In genomic region chr7:157719705-157720655, GRCh38 we compare ENCODE assay signal across 14 cellular contexts.
DNase-seq lines count a peak whose midpoint lies in the region; ATAC-seq and TF ChIP-seq lines count a peak whose summit lies in the region.
"Had no signal": no experiment of that assay in that cellular context is flagged by ENCODE, and none has a peak within 500 bp of the region (broad histone marks: within the 10 kb centered on the region; RNA-seq: fewer than 3 reads in every experiment).

No MANE protein-coding gene starts in this region.

- TF ChIP-seq CTCF in nephron progenitor cell (IDR thresholded peaks at IDR 0.05) (no peak), sigmoid colon (IDR thresholded peaks at IDR 0.05) (no peak)

- DNase-seq in activated naive CD4-positive, alpha-beta T cell treated with anti-CD3 and anti-CD28 coated beads for 36 hours = no peak
- DNase-seq in H7 = peak; percentile 47
- no peak for DNase-seq in nephron progenitor cell
- DNase-seq in sigmoid colon = peak; percentile 58
- DNase-seq in activated CD4-positive, alpha-beta T cell treated with anti-CD3 and anti-CD28 coated beads, Interleukin-2, amount 50 U/mL, for 48 hours = no peak
- DNase-seq: BE2C; CD4-positive, alpha-beta memory T cell; DMS79; GOT3 had no signal

- H3K36me3 Mint-ChIP-seq in activated naive CD4-positive, alpha-beta T cell treated with anti-CD3 and anti-CD28 coated beads, Interleukin-2, amount 50 U/mL, for 24 hours = no peaks in the 10 kb centered on the region
- H3K36me3 Mint-ChIP-seq in activated naive CD4-positive, alpha-beta T cell treated with anti-CD3 and anti-CD28 coated beads for 36 hours (ENCODE audit: low read depth) = no peaks in the 10 kb centered on the region
- H3K36me3 Mint-ChIP-seq in nephron progenitor cell (ENCODE audit: low read depth) = no peaks in the 10 kb centered on the region
- H3K36me3 Mint-ChIP-seq: CD4-positive, alpha-beta memory T cell had no signal

- H3K36me3 ChIP-seq in H7 (replicated peaks; ENCODE audit: control insufficient read depth, insufficient read depth, low read length) (no peaks in the 10 kb centered on the region), sigmoid colon (no peaks in the 10 kb centered on the region)
- H3K36me3 ChIP-seq: BE2C, HAP-1 had no signal

- CTCF ChIA-PET in activated naive CD4-positive, alpha-beta T cell treated with anti-CD3 and anti-CD28 coated beads for 36 hours (lab: Charles Lee) = no interaction called here

- H3K4me3 ChIP-seq in H7 (ENCODE audit: insufficient read depth, low read depth, low read length) = no peak overlapping the region
- H3K4me3 ChIP-seq in sigmoid colon = no peak overlapping the region
- H3K4me3 ChIP-seq: GM12878, HAP-1 had no signal

- H3K27me3 ChIP-seq in H7 (ENCODE audit: control insufficient read depth, insufficient read depth, low read length) = no peaks in the 10 kb centered on the region
- H3K27me3 ChIP-seq in sigmoid colon = no peaks in the 10 kb centered on the region

- H3K9me3 ChIP-seq in sigmoid colon = no peaks in the 10 kb centered on the region
- H3K9me3 ChIP-seq: BE2C, HAP-1 had no signal

- peak overlapping the region; percentile 59 for H3K27ac Mint-ChIP-seq in activated naive CD4-positive, alpha-beta T cell treated with anti-CD3 and anti-CD28 coated beads, Interleukin-2, amount 50 U/mL, for 24 hours
- H3K27ac Mint-ChIP-seq in activated naive CD4-positive, alpha-beta T cell treated with anti-CD3 and anti-CD28 coated beads for 36 hours = no peak overlapping the region
- peak overlapping the region; percentile 42 for H3K27ac Mint-ChIP-seq in nephron progenitor cell
- H3K27ac Mint-ChIP-seq: CD4-positive, alpha-beta memory T cell had no signal

- TF ChIP-seq EP300 in sigmoid colon (IDR thresholded peaks at IDR 0.05) = no peak

- H3K9me3 Mint-ChIP-seq in activated naive CD4-positive, alpha-beta T cell treated with anti-CD3 and anti-CD28 coated beads, Interleukin-2, amount 50 U/mL, for 24 hours = no peaks in the 10 kb centered on the region
- H3K9me3 Mint-ChIP-seq in activated naive CD4-positive, alpha-beta T cell treated with anti-CD3 and anti-CD28 coated beads for 36 hours = no peaks in the 10 kb centered on the region
- H3K9me3 Mint-ChIP-seq in nephron progenitor cell = no peaks in the 10 kb centered on the region
- H3K9me3 Mint-ChIP-seq: CD4-positive, alpha-beta memory T cell had no signal

- no peak overlapping the region for H3K4me3 Mint-ChIP-seq in activated naive CD4-positive, alpha-beta T cell treated with anti-CD3 and anti-CD28 coated beads, Interleukin-2, amount 50 U/mL, for 24 hours
- no peak overlapping the region for H3K4me3 Mint-ChIP-seq in activated naive CD4-positive, alpha-beta T cell treated with anti-CD3 and anti-CD28 coated beads for 36 hours
- no peak overlapping the region for H3K4me3 Mint-ChIP-seq in nephron progenitor cell
- H3K4me3 Mint-ChIP-seq: CD4-positive, alpha-beta memory T cell had no signal

- WGBS in sigmoid colon, 2 donors = 90 to 91% methylated on average over 36 of the region's 36 CpGs

- intact Hi-C loops in activated naive CD4-positive, alpha-beta T cell treated with anti-CD3 and anti-CD28 coated beads for 36 hours (cut with micrococcal nuclease) = no loop called here
- intact Hi-C loops in sigmoid colon (cut with DNase I) = no loop called here

- H3K4me1 Mint-ChIP-seq in activated naive CD4-positive, alpha-beta T cell treated with anti-CD3 and anti-CD28 coated beads, Interleukin-2, amount 50 U/mL, for 24 hours = no peaks in the 10 kb centered on the region
- H3K4me1 Mint-ChIP-seq in activated naive CD4-positive, alpha-beta T cell treated with anti-CD3 and anti-CD28 coated beads for 36 hours (ENCODE audit: low read depth) = no peaks in the 10 kb centered on the region
- H3K4me1 Mint-ChIP-seq in nephron progenitor cell = no peaks in the 10 kb centered on the region
- H3K4me1 Mint-ChIP-seq: CD4-positive, alpha-beta memory T cell had no signal

- H3K4me1 ChIP-seq in sigmoid colon = no peaks in the 10 kb centered on the region
- H3K4me1 ChIP-seq: BE2C, HAP-1 had no signal

- no peaks in the 10 kb centered on the region for H3K27me3 Mint-ChIP-seq in activated naive CD4-positive, alpha-beta T cell treated with anti-CD3 and anti-CD28 coated beads, Interleukin-2, amount 50 U/mL, for 24 hours
- peaks cover 4% of the 10 kb centered on the region for H3K27me3 Mint-ChIP-seq in activated naive CD4-positive, alpha-beta T cell treated with anti-CD3 and anti-CD28 coated beads for 36 hours (ENCODE audit: low read depth)
- peaks cover 30% of the 10 kb centered on the region for H3K27me3 Mint-ChIP-seq in nephron progenitor cell (ENCODE audit: low read depth, poor library complexity)

- no peak overlapping the region for H3K27ac ChIP-seq in sigmoid colon
- H3K27ac ChIP-seq: C4-2B had no signal

- TF ChIP-seq POLR2A in sigmoid colon (IDR thresholded peaks at IDR 0.05) = no peak

- no peak for ATAC-seq in GM18502 (IDR thresholded peaks at IDR 0.05; ENCODE audit: poor library complexity, unreplicated experiment)
- ATAC-seq: GM12878 had no signal

Comparison
In these comparisons a context has a peak if more than half of its experiments do, and no peak if none do; other contexts are left out.
1. DNase-seq: peak in H7 (single experiment) and sigmoid colon (single experiment); none in activated naive CD4-positive, alpha-beta T cell treated with anti-CD3 and anti-CD28 coated beads for 36 hours (single experiment), nephron progenitor cell (single experiment) and activated CD4-positive, alpha-beta T cell treated with anti-CD3 and anti-CD28 coated beads, Interleukin-2, amount 50 U/mL, for 48 hours (0 of 2).